In genomic region chr16:85605912-85606841, GRCh38 we compare ENCODE assay signal across 19 cellular contexts. TPM values are rescaled to one million over a fixed set of nuclear protein-coding genes. Genes with fewer than 3 reads are reported as not detected.
DNase-seq lines count a peak whose midpoint lies in the region; ATAC-seq and TF ChIP-seq lines count a peak whose summit lies in the region.
"Had no signal": no experiment of that assay in that cellular context is flagged by ENCODE, and none has a peak within 500 bp of the region (broad histone marks: within the 10 kb centered on the region; RNA-seq: fewer than 3 reads in every experiment).

No MANE protein-coding gene starts in this region.

- H3K27me3 Mint-ChIP-seq in WTC11 (ENCODE audit: low read depth): peaks cover 17% of the 10 kb centered on the region
- H3K27me3 Mint-ChIP-seq in activated T-cell treated with anti-CD3 and anti-CD28 coated beads, Interleukin-2, amount 50 U/mL, for 72 hours (ENCODE audit: low read depth): no peaks in the 10 kb centered on the region
- H3K27me3 Mint-ChIP-seq: memory B cell had no signal

- TF ChIP-seq POLR2A in stomach (IDR thresholded peaks at IDR 0.05) (no peak), esophagus squamous epithelium (IDR thresholded peaks at IDR 0.05) (no peak)

- no peak overlapping the region for H2BK15ac ChIP-seq in mesendoderm (replicated peaks; ENCODE audit: low read depth)

- no peak overlapping the region for H4K8ac ChIP-seq in mesendoderm (ENCODE audit: low read depth, low read length)

- peak overlapping the region; percentile 48 for H3K4ac ChIP-seq in mesendoderm (ENCODE audit: low read depth, low read length)

- H3K4me1 ChIP-seq in HUES48 (ENCODE audit: control insufficient read depth, insufficient read depth, low read length) (peaks cover 76% of the 10 kb centered on the region), mesendoderm (ENCODE audit: control insufficient read depth, low read depth, low read length) (peaks cover 30% of the 10 kb centered on the region), stomach (peaks cover 52 to 87% (median 78%) of the 10 kb centered on the region in 4 donors), esophagus squamous epithelium (peaks cover 20 to 52% (median 23%) of the 10 kb centered on the region in 3 donors)

- H3K27ac Mint-ChIP-seq in WTC11: peak overlapping the region; percentile 75; the same call in 1 of the 2 replicates
- no peak overlapping the region for H3K27ac Mint-ChIP-seq in activated T-cell treated with anti-CD3 and anti-CD28 coated beads, Interleukin-2, amount 50 U/mL, for 72 hours
- H3K27ac Mint-ChIP-seq: HFFc6; memory B cell; T-helper 2 cell treated with Interferon-gamma antibody and Interleukin-4, amounts not matched to agents 5 μg/mL and 100 μg/mL, for 36 hours had no signal

- H3K4me3 Mint-ChIP-seq in WTC11: peak overlapping the region; percentile 34; the same call in 1 of the 2 replicates
- no peak overlapping the region for H3K4me3 Mint-ChIP-seq in activated T-cell treated with anti-CD3 and anti-CD28 coated beads, Interleukin-2, amount 50 U/mL, for 72 hours
- H3K4me3 Mint-ChIP-seq: HFFc6; T-helper 2 cell treated with Interferon-gamma antibody and Interleukin-4, amounts not matched to agents 5 μg/mL and 100 μg/mL, for 36 hours had no signal

- WGBS in mesendoderm (ENCODE audit: extremely low coverage, insufficient coverage, low lambda C conversion rate): no CpG with 5 or more reads among the region's 22 CpGs
- WGBS in stomach, 5 donors: 59 to 82% (median 69%) methylated on average over 18 to 22 of the region's 22 CpGs
- WGBS in esophagus squamous epithelium, 2 donors: 80 to 82% methylated on average over 9 to 16 of the region's 22 CpGs

- H3K4me2 ChIP-seq in mesendoderm (ENCODE audit: low read length): no peak overlapping the region

- H4K5ac ChIP-seq in mesendoderm (ENCODE audit: low read length): no peak overlapping the region

- peak overlapping the region; percentile 56 for H2BK120ac ChIP-seq in mesendoderm (ENCODE audit: low read depth, low read length)

- H3K9me3 ChIP-seq in HUES48 (ENCODE audit: control insufficient read depth, insufficient read depth, low read length) (no peaks in the 10 kb centered on the region), stomach (no peaks in the 10 kb centered on the region), esophagus squamous epithelium (no peaks in the 10 kb centered on the region)
- H3K9me3 ChIP-seq: testis had no signal

- H3K9ac ChIP-seq in HUES48 (ENCODE audit: low read depth, low read length): no peak overlapping the region
- H3K9ac ChIP-seq in mesendoderm (ENCODE audit: low read length): peak overlapping the region; percentile 50

- peak overlapping the region; percentile 91 for H2AK5ac ChIP-seq in mesendoderm (ENCODE audit: low read length)

- H3K18ac ChIP-seq in mesendoderm (ENCODE audit: low read length): peak overlapping the region; percentile 85

- H2BK5ac ChIP-seq in mesendoderm (ENCODE audit: low read length): peak overlapping the region; percentile 59

- H3K27ac ChIP-seq in HUES48 (ENCODE audit: low read depth, low read length): peak overlapping the region; percentile 94
- H3K27ac ChIP-seq in mesendoderm (ENCODE audit: low read depth, low read length): peak overlapping the region; percentile 33
- peak overlapping the region in 4 of 5 donors; percentile 0 to 56 (median 46) for H3K27ac ChIP-seq in stomach
- no peak overlapping the region for H3K27ac ChIP-seq in esophagus squamous epithelium
- H3K27ac ChIP-seq: coronary artery, testis had no signal

- H3K36me3 ChIP-seq in HUES48 (ENCODE audit: control insufficient read depth, insufficient read depth, low read length) (no peaks in the 10 kb centered on the region), mesendoderm (ENCODE audit: control insufficient read depth, insufficient read depth, low read length) (no peaks in the 10 kb centered on the region), stomach (no peaks in the 10 kb centered on the region), esophagus squamous epithelium (no peaks in the 10 kb centered on the region)

- H3K56ac ChIP-seq in mesendoderm (ENCODE audit: low read length): peak overlapping the region; percentile 82

- H3K4me1 Mint-ChIP-seq in WTC11: peaks cover 75% of the 10 kb centered on the region
- H3K4me1 Mint-ChIP-seq in activated T-cell treated with anti-CD3 and anti-CD28 coated beads, Interleukin-2, amount 50 U/mL, for 72 hours (ENCODE audit: low read depth): peaks cover 26% of the 10 kb centered on the region

- intact Hi-C loops in stomach (cut with DNase I; ENCODE audit: low total_unique reads) (loop anchor here (5.0 kb wide), 2 partner anchors 49 to 179 kb away; no protein-coding TSS in a partner anchor), esophagus squamous epithelium (cut with DNase I) (no loop called here)

- H3K9me3 Mint-ChIP-seq in WTC11: no peaks in the 10 kb centered on the region
- H3K9me3 Mint-ChIP-seq in activated T-cell treated with anti-CD3 and anti-CD28 coated beads, Interleukin-2, amount 50 U/mL, for 72 hours: no peaks in the 10 kb centered on the region
- H3K9me3 Mint-ChIP-seq: HFFc6; memory B cell; T-helper 2 cell treated with Interferon-gamma antibody and Interleukin-4, amounts not matched to agents 5 μg/mL and 100 μg/mL, for 36 hours had no signal

- H3K36me3 Mint-ChIP-seq in WTC11: no peaks in the 10 kb centered on the region
- H3K36me3 Mint-ChIP-seq in activated T-cell treated with anti-CD3 and anti-CD28 coated beads, Interleukin-2, amount 50 U/mL, for 72 hours (ENCODE audit: insufficient read depth in 2 of 2): no peaks in the 10 kb centered on the region
- H3K36me3 Mint-ChIP-seq: memory B cell had no signal

- ATAC-seq in WTC11: no peak
- no peak for ATAC-seq in activated T-cell treated with anti-CD3 and anti-CD28 coated beads, Interleukin-2, amount 50 U/mL, for 72 hours (replicated peaks in 1 of 2)
- ATAC-seq: activated CD4-positive, CD25-positive, alpha-beta regulatory T cell treated with anti-CD3 and anti-CD28 coated beads, Interleukin-2, amount 50 U/mL, for 24 hours had no signal

- TF ChIP-seq CTCF in WTC11 (IDR thresholded peaks at IDR 0.05) (no peak), stomach (IDR thresholded peaks at IDR 0.05) (no peak), esophagus squamous epithelium (IDR thresholded peaks at IDR 0.05) (no peak)

- CTCF ChIA-PET in WTC11 (lab: Charles Lee): interaction anchor here (0.6 to 3.7 kb wide), 30 partner anchors 10 to 491 kb away, joined by 3 to 49 read pairs (median 6); no protein-coding TSS in a partner anchor

- peaks cover 15% of the 10 kb centered on the region for H3K79me2 ChIP-seq in mesendoderm (ENCODE audit: control insufficient read depth, insufficient read depth, low read length)

- TF ChIP-seq EP300 in stomach (IDR thresholded peaks at IDR 0.05): no peak

- H3K23ac ChIP-seq in mesendoderm (ENCODE audit: low read length): peak overlapping the region; percentile 10

- DNase-seq in WTC11 (ENCODE audit: low spot score): no peak
- DNase-seq in mesendoderm: no peak
- peak; percentile 63 for DNase-seq in stomach
- no peak for DNase-seq in esophagus squamous epithelium (lab: John Stamatoyannopoulos, UW)
- DNase-seq in COR-L47 (lab: John Stamatoyannopoulos, UW): no peak
- DNase-seq in activated T-cell treated with anti-CD3 and anti-CD28 coated beads, Interleukin-2, amount 50 U/mL, for 72 hours: no peak
- DNase-seq: activated CD8-positive, alpha-beta memory T cell treated with anti-CD3 and anti-CD28 coated beads, Interleukin-2, amount 50 U/mL, for 4 hours; activated naive CD4-positive, alpha-beta T cell; aorta; HFFc6; islet precursor cell; occipital lobe; stimulated activated CD4-positive, alpha-beta T cell treated with anti-CD3 and anti-CD28 coated beads, Interleukin-4, amount 100 ng/mL, for 1 hour; testis had no signal

- POLR2A ChIA-PET in WTC11 (lab: Charles Lee): interaction anchor here (0.6 to 1.8 kb wide), 4 partner anchors 9 to 55 kb away, joined by 4 to 6 read pairs (median 4); no protein-coding TSS in a partner anchor

- H3K4me3 ChIP-seq in HUES48 (ENCODE audit: low read depth, low read length): no peak overlapping the region
- H3K4me3 ChIP-seq in mesendoderm (ENCODE audit: low read length): no peak overlapping the region
- no peak overlapping the region for H3K4me3 ChIP-seq in stomach
- no peak overlapping the region for H3K4me3 ChIP-seq in esophagus squamous epithelium
- H3K4me3 ChIP-seq: coronary artery, testis had no signal

- H3K27me3 ChIP-seq in HUES48 (ENCODE audit: control insufficient read depth, insufficient read depth, low read length) (peaks cover 8% of the 10 kb centered on the region; the same call in 1 of the 2 replicates), mesendoderm (ENCODE audit: insufficient read depth, low read length, poor library complexity) (no peaks in the 10 kb centered on the region), stomach (no peaks in the 10 kb centered on the region), esophagus squamous epithelium (peaks cover 0 to 3% (median 0%) of the 10 kb centered on the region in 4 donors)
- H3K27me3 ChIP-seq: testis had no signal

- H3K79me1 ChIP-seq in mesendoderm (ENCODE audit: low read length): peaks cover 14% of the 10 kb centered on the region

TF ChIP-seq in WTC11, 78 proteins besides CTCF, POLR2A, EP300 and RAD21 (continues in another document):
- TF ChIP-seq NR2C2 (CRISPR knock-in tag; IDR thresholded peaks at IDR 0.05) (no peak), CDX4 (CRISPR knock-in tag; IDR thresholded peaks at IDR 0.05; ENCODE audit: borderline replicate concordance) (no peak)

RNA-seq across cellular contexts. Expression of gene GSE1, which starts 6.9 kb away (rescaled TPM):
- total RNA-seq in WTC11 (2021) (91.0 to 124 TPM (median 93.8 TPM) in 3 replicates), stomach (100 to 1,000 TPM in 4 of 5 donors, 10 to 100 TPM in 1; 58.2 to 294 (median 141) TPM), esophagus squamous epithelium (10 to 100 TPM; 24.6 to 33.6 (median 28.9) TPM)
- 16.7 TPM for polyA plus RNA-seq in mesendoderm (2013, experiment 1 of 2)
- polyA plus RNA-seq in mesendoderm (2013, experiment 2 of 2): 17.3 TPM
- 10 to 100 TPM; 11.8 to 21.1 (median 12.9) TPM for polyA plus RNA-seq in stomach
- 10 to 100 TPM; 26.7 to 30.9 TPM for total RNA-seq in activated T-cell treated with anti-CD3 and anti-CD28 coated beads, Interleukin-2, amount 50 U/mL, for 72 hours

Comparison
In these comparisons a context has a peak if more than half of its experiments do, and no peak if none do; other contexts are left out.
1. H3K27ac ChIP-seq: peak in HUES48 (single experiment), mesendoderm (single experiment) and stomach (4 of 5); none in esophagus squamous epithelium (0 of 4).